In genomic region chr5:91301459-91301858, GRCh38 we compare ENCODE assay signal across 15 cellular contexts.
A peak's percentile ranks its signal among the peaks of the same experiment; 100 is the strongest.
DNase-seq lines count a peak whose midpoint lies in the region; ATAC-seq and TF ChIP-seq lines count a peak whose summit lies in the region.
"Had no signal": no experiment of that assay in that cellular context is flagged by ENCODE, and none has a peak within 500 bp of the region (broad histone marks: within the 10 kb centered on the region; RNA-seq: fewer than 3 reads in every experiment).

No MANE protein-coding gene starts in this region.

- H3K27ac Mint-ChIP-seq in HFFc6 = no peak overlapping the region
- no peak overlapping the region for H3K27ac Mint-ChIP-seq in T-helper 2 cell treated with Interferon-gamma antibody and Interleukin-4, amounts not matched to agents 5 μg/mL and 100 μg/mL, for 36 hours
- H3K27ac Mint-ChIP-seq: brain; stimulated activated naive CD8-positive, alpha-beta T cell treated with anti-CD3 and anti-CD28 coated beads, Interleukin-15, Interleukin-2, amounts not matched to agents 100 ng/mL and 50 ng/mL, for 24 hours had no signal

- H3K4me3 Mint-ChIP-seq in HFFc6 = no peak overlapping the region
- no peak overlapping the region for H3K4me3 Mint-ChIP-seq in T-helper 2 cell treated with Interferon-gamma antibody and Interleukin-4, amounts not matched to agents 5 μg/mL and 100 μg/mL, for 36 hours
- H3K4me3 Mint-ChIP-seq: brain; stimulated activated naive CD8-positive, alpha-beta T cell treated with anti-CD3 and anti-CD28 coated beads, Interleukin-15, Interleukin-2, amounts not matched to agents 100 ng/mL and 50 ng/mL, for 24 hours had no signal

- peak; percentile 17 for DNase-seq in HFFc6
- peak; percentile 95 for DNase-seq in amniotic epithelial cell (ENCODE audit: low read depth)
- no peak for DNase-seq in tibial nerve (ENCODE audit: low spot score in 2 of 2)
- no peak for DNase-seq in WERI-Rb-1
- no peak for DNase-seq in T-helper 2 cell treated with Interferon-gamma antibody and Interleukin-4, amounts not matched to agents 5 μg/mL and 100 μg/mL, for 36 hours (ENCODE audit: low spot score)
- DNase-seq: activated CD4-positive, CD25-positive, alpha-beta regulatory T cell; DMS 273 treated with DMSO at 0.1 percent for 48 hours; foreskin keratinocyte; islet precursor cell; MG63; NCI-H345 had no signal

- H3K9me3 Mint-ChIP-seq in HFFc6 = no peaks in the 10 kb centered on the region
- H3K9me3 Mint-ChIP-seq in T-helper 2 cell treated with Interferon-gamma antibody and Interleukin-4, amounts not matched to agents 5 μg/mL and 100 μg/mL, for 36 hours = no peaks in the 10 kb centered on the region
- H3K9me3 Mint-ChIP-seq: brain; stimulated activated naive CD8-positive, alpha-beta T cell treated with anti-CD3 and anti-CD28 coated beads, Interleukin-15, Interleukin-2, amounts not matched to agents 100 ng/mL and 50 ng/mL, for 24 hours had no signal

- H3K4me3 ChIP-seq in tibial nerve = no peak overlapping the region
- H3K4me3 ChIP-seq in WERI-Rb-1 (ENCODE audit: low read depth, low read length) = no peak overlapping the region
- H3K4me3 ChIP-seq: MG63 had no signal

- no peaks in the 10 kb centered on the region for H3K9me3 ChIP-seq in tibial nerve
- H3K9me3 ChIP-seq in WERI-Rb-1 (ENCODE audit: severe bottlenecking) = no peaks in the 10 kb centered on the region
- H3K9me3 ChIP-seq: MG63 had no signal

- no peak for TF ChIP-seq POLR2A in tibial nerve (IDR thresholded peaks at IDR 0.05)

- no peaks in the 10 kb centered on the region for H3K27me3 ChIP-seq in layer of hippocampus (ENCODE audit: control insufficient read depth, insufficient read depth, low read length)
- H3K27me3 ChIP-seq in tibial nerve = no peaks in the 10 kb centered on the region
- H3K27me3 ChIP-seq in WERI-Rb-1 (ENCODE audit: insufficient read depth, low read depth, severe bottlenecking) = no peaks in the 10 kb centered on the region
- H3K27me3 ChIP-seq: foreskin keratinocyte, MG63 had no signal

- H3K4me1 Mint-ChIP-seq in HFFc6 (ENCODE audit: low read depth) = peaks cover 16% of the 10 kb centered on the region
- H3K4me1 Mint-ChIP-seq in T-helper 2 cell treated with Interferon-gamma antibody and Interleukin-4, amounts not matched to agents 5 μg/mL and 100 μg/mL, for 36 hours (ENCODE audit: low read depth) = no peaks in the 10 kb centered on the region

- H3K36me3 ChIP-seq in tibial nerve (no peaks in the 10 kb centered on the region), WERI-Rb-1 (no peaks in the 10 kb centered on the region)
- H3K36me3 ChIP-seq: MG63 had no signal

- H3K27ac ChIP-seq in layer of hippocampus (ENCODE audit: low read depth, low read length) (peak overlapping the region; percentile 21), tibial nerve (peak overlapping the region in 2 of 4 donors; percentile 9 to 66), WERI-Rb-1 (no peak overlapping the region)
- H3K27ac ChIP-seq: foreskin keratinocyte had no signal

- ATAC-seq in GM19023 (IDR thresholded peaks at IDR 0.05; ENCODE audit: unreplicated experiment) = no peak
- ATAC-seq: foreskin keratinocyte had no signal

- no peaks in the 10 kb centered on the region for H3K36me3 Mint-ChIP-seq in HFFc6 (ENCODE audit: low read depth)
- no peaks in the 10 kb centered on the region for H3K36me3 Mint-ChIP-seq in T-helper 2 cell treated with Interferon-gamma antibody and Interleukin-4, amounts not matched to agents 5 μg/mL and 100 μg/mL, for 36 hours (ENCODE audit: low read depth)
- H3K36me3 Mint-ChIP-seq: brain had no signal

- TF ChIP-seq EP300 in tibial nerve (IDR thresholded peaks at IDR 0.05) = peak; percentile 78 to 92

- H3K27me3 Mint-ChIP-seq in HFFc6 (ENCODE audit: insufficient read depth) = no peaks in the 10 kb centered on the region
- H3K27me3 Mint-ChIP-seq in T-helper 2 cell treated with Interferon-gamma antibody and Interleukin-4, amounts not matched to agents 5 μg/mL and 100 μg/mL, for 36 hours (ENCODE audit: low read depth) = no peaks in the 10 kb centered on the region
- H3K27me3 Mint-ChIP-seq: stimulated activated naive CD8-positive, alpha-beta T cell treated with anti-CD3 and anti-CD28 coated beads, Interleukin-15, Interleukin-2, amounts not matched to agents 100 ng/mL and 50 ng/mL, for 24 hours had no signal

- H3K4me1 ChIP-seq in tibial nerve = peaks cover 0 to 19% (median 3%) of the 10 kb centered on the region in 4 donors
- H3K4me1 ChIP-seq: foreskin keratinocyte had no signal

- TF ChIP-seq CTCF in HFFc6 (IDR thresholded peaks at IDR 0.05) (no peak), tibial nerve (IDR thresholded peaks at IDR 0.05) (no peak), WERI-Rb-1 (IDR thresholded peaks at IDR 0.05; ENCODE audit: low read depth, low read length) (no peak)

Comparison
In these comparisons a context has a peak if more than half of its experiments do, and no peak if none do; other contexts are left out.
1. DNase-seq: peak in HFFc6 (single experiment) and amniotic epithelial cell (single experiment); none in tibial nerve (0 of 2), WERI-Rb-1 (single experiment) and T-helper 2 cell treated with Interferon-gamma antibody and Interleukin-4, amounts not matched to agents 5 μg/mL and 100 μg/mL, for 36 hours (single experiment).